Comparison of ENCODE assay signal across 26 cellular contexts in genomic region chr17:66557886-66558285, GRCh38.
DNase-seq lines count a peak whose midpoint lies in the region; TF ChIP-seq lines count a peak whose summit lies in the region.
"Had no signal": no experiment of that assay in that cellular context is flagged by ENCODE, and none has a peak within 500 bp of the region (broad histone marks: within the 10 kb centered on the region; RNA-seq: fewer than 3 reads in every experiment).

No MANE protein-coding gene starts in this region.

- CTCF ChIA-PET in Calu3 (lab: Charles Lee) = no interaction called here

- H3K4me1 ChIP-seq in adrenal gland (replicated peaks in 1 of 2) = no peaks in the 10 kb centered on the region

- peaks cover 15% of the 10 kb centered on the region for H3K36me3 Mint-ChIP-seq in T-helper 2 cell treated with Interferon-gamma antibody and Interleukin-4, amounts not matched to agents 5 μg/mL and 100 μg/mL, for 36 hours (ENCODE audit: low read depth)
- H3K36me3 Mint-ChIP-seq in Calu3 (ENCODE audit: insufficient read depth, unreplicated experiment) = peaks cover 13% of the 10 kb centered on the region

- no peak for TF ChIP-seq POLR2A in adrenal gland (IDR thresholded peaks at IDR 0.05)

- no peak overlapping the region for H3K4me3 ChIP-seq in adrenal gland
- H3K4me3 ChIP-seq: GM23338, MG63 had no signal

- intact Hi-C loops in Calu3 (cut with micrococcal nuclease; ENCODE audit: unreplicated experiment) = no loop called here
- intact Hi-C loops in adrenal gland (cut with DNase I) = no loop called here

- H3K27me3 ChIP-seq in adrenal gland = no peaks in the 10 kb centered on the region
- H3K27me3 ChIP-seq: MG63 had no signal

- H3K4me3 Mint-ChIP-seq in T-helper 2 cell treated with Interferon-gamma antibody and Interleukin-4, amounts not matched to agents 5 μg/mL and 100 μg/mL, for 36 hours = no peak overlapping the region
- no peak overlapping the region for H3K4me3 Mint-ChIP-seq in Calu3 (ENCODE audit: low read depth, unreplicated experiment)
- H3K4me3 Mint-ChIP-seq: CD14-positive monocyte, GM23338 had no signal

- H3K9me3 ChIP-seq in adrenal gland (replicated peaks in 1 of 3) = no peaks in the 10 kb centered on the region

- WGBS in adrenal gland, 4 donors = 88 to 93% (median 92%) methylated on average over 7 to 8 of the region's 8 CpGs

- no peaks in the 10 kb centered on the region for H3K27me3 Mint-ChIP-seq in T-helper 2 cell treated with Interferon-gamma antibody and Interleukin-4, amounts not matched to agents 5 μg/mL and 100 μg/mL, for 36 hours (ENCODE audit: low read depth)
- no peaks in the 10 kb centered on the region for H3K27me3 Mint-ChIP-seq in Calu3 (ENCODE audit: unreplicated experiment)

- H3K27ac Mint-ChIP-seq in T-helper 2 cell treated with Interferon-gamma antibody and Interleukin-4, amounts not matched to agents 5 μg/mL and 100 μg/mL, for 36 hours = peak overlapping the region; percentile 48
- H3K27ac Mint-ChIP-seq in Calu3 (ENCODE audit: unreplicated experiment) = peak overlapping the region; percentile 35
- H3K27ac Mint-ChIP-seq: GM23338 had no signal

- H3K36me3 ChIP-seq in adrenal gland (replicated peaks in 1 of 2) = no peaks in the 10 kb centered on the region
- H3K36me3 ChIP-seq: BE2C had no signal

- no peak for DNase-seq in T-helper 2 cell treated with Interferon-gamma antibody and Interleukin-4, amounts not matched to agents 5 μg/mL and 100 μg/mL, for 36 hours (ENCODE audit: low spot score)
- DNase-seq in T-helper 2 cell (no peak), Calu3 (no peak), islet precursor cell (peak; percentile 51), ureter (ENCODE audit: low spot score) (peak; percentile 18), adrenal gland (no peak)
- no peak for DNase-seq in stimulated activated naive CD4-positive, alpha-beta T cell (lab: John Stamatoyannopoulos, UW)
- DNase-seq: ACHN; BE2C; DMS53; HCEC 1CT; IMR-90; KG1; MG63; NCI-H1105 treated with DMSO at 0.1 percent for 48 hours; NCI-H146; NCI-H1930; NCI-H2107; NCI-H446 treated with DMSO at 0.1 percent for 48 hours; NCI-H526; NCI-H82; NK-92 treated with Interleukin-12 subunit alpha and Interleukin-12 subunit beta, amount 100 ng/mL, for 24 hours; SHP77 treated with DMSO at 0.1 percent for 48 hours had no signal

- TF ChIP-seq CTCF in Calu3 (IDR thresholded peaks at IDR 0.05; ENCODE audit: unreplicated experiment) (no peak), adrenal gland (IDR thresholded peaks at IDR 0.05) (no peak)

- no peak overlapping the region for H3K27ac ChIP-seq in adrenal gland
- H3K27ac ChIP-seq: 22Rv1 had no signal

- no TSS peak for BruUV-seq in Calu3 (replicated peaks; lab: Mats Ljungman, UMichigan)

- H3K9me3 Mint-ChIP-seq in T-helper 2 cell treated with Interferon-gamma antibody and Interleukin-4, amounts not matched to agents 5 μg/mL and 100 μg/mL, for 36 hours = no peaks in the 10 kb centered on the region
- no peaks in the 10 kb centered on the region for H3K9me3 Mint-ChIP-seq in Calu3 (ENCODE audit: low read depth, unreplicated experiment)

- peaks cover 9% of the 10 kb centered on the region for H3K4me1 Mint-ChIP-seq in T-helper 2 cell treated with Interferon-gamma antibody and Interleukin-4, amounts not matched to agents 5 μg/mL and 100 μg/mL, for 36 hours (ENCODE audit: low read depth)
- H3K4me1 Mint-ChIP-seq in Calu3 (ENCODE audit: low read depth, unreplicated experiment) = peaks cover 17% of the 10 kb centered on the region
- H3K4me1 Mint-ChIP-seq: CD14-positive monocyte had no signal

Comparison
In these comparisons a context has a peak if more than half of its experiments do, and no peak if none do; other contexts are left out.
1. DNase-seq: peak in islet precursor cell (single experiment) and ureter (single experiment); none in T-helper 2 cell treated with Interferon-gamma antibody and Interleukin-4, amounts not matched to agents 5 μg/mL and 100 μg/mL, for 36 hours (single experiment), T-helper 2 cell (0 of 5), Calu3 (single experiment), stimulated activated naive CD4-positive, alpha-beta T cell (0 of 6) and adrenal gland (0 of 7).